8 cellular contexts compared by ENCODE assay signal in the genomic region with DNA sequence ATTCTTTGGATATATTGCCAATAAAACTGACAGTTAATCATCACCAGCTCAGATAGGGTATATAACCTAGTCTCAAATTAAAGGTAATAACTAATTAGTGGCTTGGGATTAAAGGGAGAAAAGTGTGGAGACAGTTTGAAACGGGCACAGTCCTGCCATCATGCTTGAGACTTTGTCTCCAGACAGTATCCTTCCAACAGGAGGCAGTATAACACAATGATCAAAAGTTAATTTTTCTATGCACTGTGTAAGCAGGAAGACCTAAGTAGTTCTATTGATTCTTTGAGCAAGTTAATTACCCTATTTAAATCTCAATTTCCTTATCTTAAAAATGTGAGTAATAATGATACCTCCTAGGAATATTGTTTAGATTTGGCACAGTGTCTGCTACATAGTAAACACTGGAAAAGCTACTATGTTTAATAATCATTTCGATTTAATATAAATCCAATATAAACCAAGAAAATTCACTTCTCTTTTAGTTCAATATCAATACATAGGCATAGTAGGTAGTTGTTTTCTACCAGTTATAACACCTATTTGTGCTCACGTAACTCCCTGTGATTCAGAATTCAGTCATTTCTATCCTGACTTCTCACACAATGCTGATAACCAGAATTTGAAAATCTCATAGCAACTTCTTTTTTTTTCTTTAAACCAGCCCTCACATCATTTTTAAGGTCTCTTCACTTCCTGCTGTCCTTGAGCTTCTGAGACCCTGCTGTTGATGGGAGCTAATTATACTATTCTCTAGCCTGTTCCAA. TPM values are rescaled to one million over a fixed set of nuclear protein-coding genes. Genes with fewer than 3 reads are reported as not detected.
DNase-seq lines count a peak whose midpoint lies in the region; ATAC-seq, FAIRE-seq and TF ChIP-seq lines count a peak whose summit lies in the region.

No MANE protein-coding gene starts in this region.

- H3K9me3 ChIP-seq in osteoblast (ENCODE audit: low read depth, low read length), result no peaks in the 10 kb centered on the region

- H3K27ac ChIP-seq in KMS-11 (no peak overlapping the region), osteoblast (ENCODE audit: low read depth, low read length) (no peak overlapping the region)

- no peaks in the 10 kb centered on the region for H4K20me1 ChIP-seq in KMS-11 (ENCODE audit: insufficient read depth)
- no peaks in the 10 kb centered on the region for H4K20me1 ChIP-seq in osteoblast (ENCODE audit: insufficient read depth, low read length)

- H3K4me1 ChIP-seq in KMS-11 (ENCODE audit: low read depth, poor library complexity, severe bottlenecking) (peaks cover 80% of the 10 kb centered on the region), osteoblast (ENCODE audit: insufficient read depth, low read length) (peaks cover 18% of the 10 kb centered on the region)

- no peaks in the 10 kb centered on the region for H3K9me3 Mint-ChIP-seq in T-helper 1 cell treated with Interleukin-12 subunit alpha and Interleukin-12 subunit beta and Interleukin-4 antibody, amounts not matched to agents 30 μg/mL and 1 μg/mL, for 36 hours

- no peak for FAIRE-seq in urothelium cell line (lab: Jason Lieb, UNC)

- H3K27me3 ChIP-seq in KMS-11 (ENCODE audit: insufficient read depth, low read depth), result no peaks in the 10 kb centered on the region
- H3K27me3 ChIP-seq in osteoblast (ENCODE audit: insufficient read depth, low read length), result no peaks in the 10 kb centered on the region

- H3K27ac Mint-ChIP-seq in T-helper 1 cell treated with Interleukin-12 subunit alpha and Interleukin-12 subunit beta and Interleukin-4 antibody, amounts not matched to agents 30 μg/mL and 1 μg/mL, for 36 hours, result peak overlapping the region; percentile 46

- H3K9ac ChIP-seq in KMS-11, result no peak overlapping the region

- 0 out of 2 replicates have a peak overlapping the region, but pooled peaks have one; percentile 8 for H3K4me2 ChIP-seq in KMS-11
- no peak overlapping the region for H3K4me2 ChIP-seq in osteoblast (ENCODE audit: insufficient read depth, low read length)

- peak; percentile 28 for DNase-seq in NCI-H510A treated with DMSO at 0.1 percent for 48 hours (lab: John Stamatoyannopoulos, UW)
- no peak for DNase-seq in NCI-H510A (lab: John Stamatoyannopoulos, UW)
- peak; percentile 78 for DNase-seq in fibroblast of peridontal ligament (ENCODE audit: extremely low read depth)
- DNase-seq in osteoblast (ENCODE audit: insufficient read length, low spot score, missing footprints), result no peak
- no peak for DNase-seq in urothelium cell line (ENCODE audit: low spot score)

- H3K36me3 Mint-ChIP-seq in T-helper 1 cell treated with Interleukin-12 subunit alpha and Interleukin-12 subunit beta and Interleukin-4 antibody, amounts not matched to agents 30 μg/mL and 1 μg/mL, for 36 hours (ENCODE audit: low read depth), result peaks cover 15% of the 10 kb centered on the region

- H3K27me3 Mint-ChIP-seq in T-helper 1 cell treated with Interleukin-12 subunit alpha and Interleukin-12 subunit beta and Interleukin-4 antibody, amounts not matched to agents 30 μg/mL and 1 μg/mL, for 36 hours (ENCODE audit: low read depth), result no peaks in the 10 kb centered on the region

- H2AFZ ChIP-seq in KMS-11 (ENCODE audit: low read depth) (no peak overlapping the region), osteoblast (ENCODE audit: low read length) (no peak overlapping the region)

- no peak overlapping the region for H3K4me3 Mint-ChIP-seq in T-helper 1 cell treated with Interleukin-12 subunit alpha and Interleukin-12 subunit beta and Interleukin-4 antibody, amounts not matched to agents 30 μg/mL and 1 μg/mL, for 36 hours

- H3K4me1 Mint-ChIP-seq in T-helper 1 cell treated with Interleukin-12 subunit alpha and Interleukin-12 subunit beta and Interleukin-4 antibody, amounts not matched to agents 30 μg/mL and 1 μg/mL, for 36 hours (ENCODE audit: low read depth), result peaks cover 57% of the 10 kb centered on the region

- TF ChIP-seq CTCF in KMS-11 (conservative IDR thresholded peaks at IDR 0.05; ENCODE audit: low read depth, low read length) (peak; percentile 54), osteoblast (IDR thresholded peaks at IDR 0.05; ENCODE audit: extremely low read depth, low read depth, low read length) (peak; percentile 76)

- H3K4me3 ChIP-seq in KMS-11 (IDR thresholded peaks at IDR 0.05; ENCODE audit: insufficient read depth, low read depth, low read length), result no peak overlapping the region
- H3K4me3 ChIP-seq in osteoblast (ENCODE audit: insufficient read depth, low read length), result no peak overlapping the region

- H3K79me2 ChIP-seq in KMS-11 (ENCODE audit: insufficient read depth, low read depth) (no peaks in the 10 kb centered on the region), osteoblast (ENCODE audit: insufficient read depth, low read length) (no peaks in the 10 kb centered on the region)

- H3K36me3 ChIP-seq in KMS-11 (ENCODE audit: insufficient read depth) (no peaks in the 10 kb centered on the region), osteoblast (ENCODE audit: insufficient read depth, low read length) (no peaks in the 10 kb centered on the region)

- ATAC-seq in GM21381 (IDR thresholded peaks at IDR 0.05; ENCODE audit: unreplicated experiment), result peak; percentile 35

RNA-seq across cellular contexts. Expression of a gene that starts 53.7 kb away (rescaled TPM):
- 9.4 and 11.5 TPM in 2 replicates for total RNA-seq in osteoblast

RNA-seq across cellular contexts. Expression of a gene that starts 54.9 kb away (rescaled TPM):
- 10.9 and 24.8 TPM in 2 replicates for total RNA-seq in osteoblast

Comparison
In these comparisons a context has a peak if more than half of its experiments do, and no peak if none do; other contexts are left out.
1. DNase-seq: peak in NCI-H510A treated with DMSO at 0.1 percent for 48 hours (single experiment) and fibroblast of peridontal ligament (single experiment); none in NCI-H510A (single experiment), osteoblast (single experiment) and urothelium cell line (single experiment).